ENCODE assay signal across 38 cellular contexts in genomic region chr13:56338421-56338820, GRCh38.
"Had no signal": no experiment of that assay in that cellular context is flagged by ENCODE, and none has a peak within 500 bp of the region (broad histone marks: within the 10 kb centered on the region; RNA-seq: fewer than 3 reads in every experiment).

No MANE protein-coding gene starts in this region.

- H3K36me3 Mint-ChIP-seq: activated naive CD4-positive, alpha-beta T cell treated with anti-CD3 and anti-CD28 coated beads, Interleukin-2, amount 10 ng/mL, durations not matched to agents 7 days and 5 days; activated naive CD4-positive, alpha-beta T cell treated with anti-CD3 and anti-CD28 coated beads, Interleukin-2, amount 50 U/mL, for 24 hours; activated naive CD8-positive, alpha-beta T cell; activated naive CD8-positive, alpha-beta T cell treated with anti-CD3 and anti-CD28 coated beads for 36 hours; activated naive CD8-positive, alpha-beta T cell treated with anti-CD3 and anti-CD28 coated beads, Interleukin-2, amount 10 ng/mL, durations not matched to agents 7 days and 5 days; brain had no signal

- DNase-seq: activated effector memory CD4-positive, alpha-beta T cell treated with anti-CD3 and anti-CD28 coated beads, Interleukin-2, amount 50 U/mL, for 16 hours; activated effector memory CD4-positive, alpha-beta T cell treated with Interleukin-2 at 50 U/mL for 16 hours; activated gamma-delta T cell; activated gamma-delta T cell treated with Interleukin-2 at 50 U/mL for 16 hours; activated naive CD4-positive, alpha-beta T cell; activated naive CD4-positive, alpha-beta T cell treated with anti-CD3 and anti-CD28 coated beads for 36 hours; activated naive CD4-positive, alpha-beta T cell treated with anti-CD3 and anti-CD28 coated beads, Interleukin-2, amount 10 ng/mL, durations not matched to agents 7 days and 5 days; activated naive CD4-positive, alpha-beta T cell treated with anti-CD3 and anti-CD28 coated beads, Interleukin-2, amount 50 U/mL, for 16 hours; activated naive CD4-positive, alpha-beta T cell treated with Interleukin-2 at 50 U/mL for 16 hours; activated naive CD8-positive, alpha-beta T cell treated with anti-CD3 and anti-CD28 coated beads for 36 hours; activated naive CD8-positive, alpha-beta T cell treated with anti-CD3 and anti-CD28 coated beads, Interleukin-2, amount 10 ng/mL, durations not matched to agents 7 days and 5 days; activated naive CD8-positive, alpha-beta T cell treated with anti-CD3 and anti-CD28 coated beads, Interleukin-2, amount 50 U/mL, for 24 hours; activated T-cell treated with anti-CD3 and anti-CD28 coated beads, Interleukin-2, amount 50 U/mL, for 1 hour; activated T-cell treated with anti-CD3 and anti-CD28 coated beads, Interleukin-2, amount 50 U/mL, for 24 hours; activated T-cell treated with anti-CD3 and anti-CD28 coated beads, Interleukin-2, amount 50 U/mL, for 4 hours; activated T-cell treated with anti-CD3 and anti-CD28 coated beads, Interleukin-2, amount 50 U/mL, for 48 hours; activated T-cell treated with anti-CD3 and anti-CD28 coated beads, Interleukin-2, amount 50 U/mL, for 72 hours; adrenal gland; amniotic stem cell; amygdala; anterior cingulate cortex; aorta; body of pancreas; brain microvascular endothelial cell; caudate nucleus; central memory CD4-positive, alpha-beta T cell; cerebellar nuclear complex had no signal

- H3K4me3 Mint-ChIP-seq: activated naive CD4-positive, alpha-beta T cell treated with anti-CD3 and anti-CD28 coated beads for 36 hours; activated naive CD4-positive, alpha-beta T cell treated with anti-CD3 and anti-CD28 coated beads, Interleukin-2, amount 10 ng/mL, durations not matched to agents 7 days and 5 days; activated naive CD4-positive, alpha-beta T cell treated with anti-CD3 and anti-CD28 coated beads, Interleukin-2, amount 50 U/mL, for 24 hours; activated naive CD8-positive, alpha-beta T cell; activated naive CD8-positive, alpha-beta T cell treated with anti-CD3 and anti-CD28 coated beads for 36 hours; activated naive CD8-positive, alpha-beta T cell treated with anti-CD3 and anti-CD28 coated beads, Interleukin-2, amount 10 ng/mL, durations not matched to agents 7 days and 5 days; activated naive CD8-positive, alpha-beta T cell treated with anti-CD3 and anti-CD28 coated beads, Interleukin-2, amount 50 U/mL, for 24 hours; activated T-cell treated with anti-CD3 and anti-CD28 coated beads, Interleukin-2, amount 50 U/mL, for 24 hours; activated T-cell treated with anti-CD3 and anti-CD28 coated beads, Interleukin-2, amount 50 U/mL, for 4 hours; activated T-cell treated with anti-CD3 and anti-CD28 coated beads, Interleukin-2, amount 50 U/mL, for 72 hours; activated T-helper 1 cell treated with anti-CD3 and anti-CD28 coated beads, Interleukin-12 subunit alpha, Interleukin-12 subunit beta, Interleukin-2, Interleukin-4 antibody, amounts not matched to agents 30 ng/mL and 10 ng/mL and 1 ng/mL, durations not matched to agents 14 hours and 24 hours and 36 hours; activated T-helper 17 cell treated with anti-CD3 and anti-CD28 coated beads, Interleukin-2, amount 50 U/mL, for 72 hours; brain; central memory CD8-positive, alpha-beta T cell had no signal

- H3K27me3 Mint-ChIP-seq: activated naive CD4-positive, alpha-beta T cell treated with anti-CD3 and anti-CD28 coated beads, Interleukin-2, amount 10 ng/mL, durations not matched to agents 7 days and 5 days; activated naive CD4-positive, alpha-beta T cell treated with anti-CD3 and anti-CD28 coated beads, Interleukin-2, amount 50 U/mL, for 24 hours; activated naive CD8-positive, alpha-beta T cell; activated naive CD8-positive, alpha-beta T cell treated with anti-CD3 and anti-CD28 coated beads for 36 hours; activated naive CD8-positive, alpha-beta T cell treated with anti-CD3 and anti-CD28 coated beads, Interleukin-2, amount 10 ng/mL, durations not matched to agents 7 days and 5 days; activated naive CD8-positive, alpha-beta T cell treated with anti-CD3 and anti-CD28 coated beads, Interleukin-2, amount 50 U/mL, for 24 hours; activated T-cell treated with anti-CD3 and anti-CD28 coated beads, Interleukin-2, amount 50 U/mL, for 24 hours; activated T-helper 17 cell treated with anti-CD3 and anti-CD28 coated beads, Interleukin-2, amount 50 U/mL, for 72 hours; brain; central memory CD8-positive, alpha-beta T cell had no signal

- H3K27me3 ChIP-seq: adrenal gland, ascending aorta, body of pancreas, brain microvascular endothelial cell, breast epithelium, cardiac muscle cell had no signal

- H3K9me3 ChIP-seq: adrenal gland, ascending aorta, body of pancreas, breast epithelium had no signal

- ATAC-seq: activated naive CD4-positive, alpha-beta T cell treated with anti-CD3 and anti-CD28 coated beads, Interleukin-2, amount 50 U/mL, for 72 hours; activated naive CD8-positive, alpha-beta T cell treated with anti-CD3 and anti-CD28 coated beads, Interleukin-2, amount 50 U/mL, for 24 hours; activated T-cell treated with anti-CD3 and anti-CD28 coated beads, Interleukin-2, amount 50 U/mL, for 4 hours; activated T-cell treated with anti-CD3 and anti-CD28 coated beads, Interleukin-2, amount 50 U/mL, for 72 hours; activated T-helper 17 cell treated with anti-CD3 and anti-CD28 coated beads, Interleukin-2, amount 50 U/mL, for 72 hours; body of pancreas had no signal

- H3K4me3 ChIP-seq: adrenal gland, ascending aorta, body of pancreas, breast epithelium, cardiac muscle cell had no signal

- H3K27ac Mint-ChIP-seq: activated naive CD4-positive, alpha-beta T cell treated with anti-CD3 and anti-CD28 coated beads for 36 hours; activated naive CD4-positive, alpha-beta T cell treated with anti-CD3 and anti-CD28 coated beads, Interleukin-2, amount 10 ng/mL, durations not matched to agents 7 days and 5 days; activated naive CD4-positive, alpha-beta T cell treated with anti-CD3 and anti-CD28 coated beads, Interleukin-2, amount 50 U/mL, for 24 hours; activated naive CD4-positive, alpha-beta T cell treated with anti-CD3 and anti-CD28 coated beads, Interleukin-2, amount 50 U/mL, for 72 hours; activated naive CD8-positive, alpha-beta T cell; activated naive CD8-positive, alpha-beta T cell treated with anti-CD3 and anti-CD28 coated beads for 36 hours; activated naive CD8-positive, alpha-beta T cell treated with anti-CD3 and anti-CD28 coated beads, Interleukin-2, amount 10 ng/mL, durations not matched to agents 7 days and 5 days; activated naive CD8-positive, alpha-beta T cell treated with anti-CD3 and anti-CD28 coated beads, Interleukin-2, amount 50 U/mL, for 24 hours; activated T-cell treated with anti-CD3 and anti-CD28 coated beads, Interleukin-2, amount 50 U/mL, for 24 hours; activated T-cell treated with anti-CD3 and anti-CD28 coated beads, Interleukin-2, amount 50 U/mL, for 72 hours; activated T-helper 1 cell treated with anti-CD3 and anti-CD28 coated beads, Interleukin-12 subunit alpha, Interleukin-12 subunit beta, Interleukin-2, Interleukin-4 antibody, amounts not matched to agents 30 ng/mL and 10 ng/mL and 1 ng/mL, durations not matched to agents 14 hours and 24 hours and 36 hours; activated T-helper 17 cell treated with anti-CD3 and anti-CD28 coated beads, Interleukin-2, amount 50 U/mL, for 72 hours; activated T-helper 2 cell treated with anti-CD3 and anti-CD28 coated beads, Interferon-gamma antibody, Interleukin-2, Interleukin-4, amounts not matched to agents 10 μg/mL and 5 μg/mL and 100 μg/mL, durations not matched to agents 14 hours and 24 hours and 36 hours; brain had no signal

- H3K4me1 ChIP-seq: adrenal gland, ascending aorta, body of pancreas, breast epithelium had no signal

- H3K27ac ChIP-seq: adrenal gland, ascending aorta, body of pancreas, brain microvascular endothelial cell, breast epithelium, cardiac muscle cell had no signal

- H3K36me3 ChIP-seq: adrenal gland, ascending aorta, brain microvascular endothelial cell, breast epithelium, cardiac muscle cell had no signal

- H3K4me1 Mint-ChIP-seq: activated naive CD4-positive, alpha-beta T cell treated with anti-CD3 and anti-CD28 coated beads, Interleukin-2, amount 10 ng/mL, durations not matched to agents 7 days and 5 days; activated naive CD4-positive, alpha-beta T cell treated with anti-CD3 and anti-CD28 coated beads, Interleukin-2, amount 50 U/mL, for 24 hours; activated naive CD8-positive, alpha-beta T cell treated with anti-CD3 and anti-CD28 coated beads for 36 hours; activated naive CD8-positive, alpha-beta T cell treated with anti-CD3 and anti-CD28 coated beads, Interleukin-2, amount 10 ng/mL, durations not matched to agents 7 days and 5 days; activated naive CD8-positive, alpha-beta T cell treated with anti-CD3 and anti-CD28 coated beads, Interleukin-2, amount 50 U/mL, for 24 hours; activated T-helper 17 cell treated with anti-CD3 and anti-CD28 coated beads, Interleukin-2, amount 50 U/mL, for 72 hours; brain; central memory CD8-positive, alpha-beta T cell had no signal
